In the genomic region with DNA sequence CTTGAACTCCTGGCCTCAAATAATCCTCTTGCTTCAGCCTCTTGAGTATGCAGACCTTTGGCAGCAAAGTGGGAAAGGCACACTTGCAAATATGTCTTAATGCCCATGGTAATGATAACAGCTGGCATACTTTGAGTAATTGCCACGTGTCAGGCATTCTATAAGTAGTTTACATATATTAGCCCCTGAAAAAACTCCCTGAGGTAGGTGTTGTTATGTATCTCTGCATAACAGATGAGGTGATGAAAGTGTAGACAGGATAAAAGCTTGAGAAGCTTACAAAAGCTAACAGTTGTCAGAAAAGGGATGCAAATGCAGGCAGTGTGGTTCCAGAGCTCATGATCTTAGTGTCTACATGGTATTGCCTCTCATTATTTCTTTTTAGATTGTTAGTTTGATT, we compare ENCODE assay signal across 30 cellular contexts.
"Had no signal": no experiment of that assay in that cellular context is flagged by ENCODE, and none has a peak within 500 bp of the region (broad histone marks: within the 10 kb centered on the region; RNA-seq: fewer than 3 reads in every experiment).

No MANE protein-coding gene starts in this region.

- H3K27me3 Mint-ChIP-seq: stimulated activated memory B cell treated with anti-CD40 and anti-IgM and Interleukin-4, amounts not matched to agents 10 μg/mL and 1 μg/mL and 100 μg/mL, for 72 hours had no signal

- ATAC-seq: heart right ventricle; left colon; left ventricle myocardium superior; lower lobe of right lung; naive thymus-derived CD8-positive, alpha-beta T cell; psoas muscle; right cardiac atrium; stimulated activated memory B cell treated with anti-CD40 and anti-IgM and Interleukin-4, amounts not matched to agents 10 μg/mL and 1 μg/mL and 100 μg/mL, for 72 hours; stimulated activated naive CD8-positive, alpha-beta T cell treated with anti-CD3 and anti-CD28 coated beads, Interleukin-15, Interleukin-2, amounts not matched to agents 100 U/mL and 50 U/mL, for 24 hours had no signal

- H3K4me1 Mint-ChIP-seq: immature natural killer cell; naive thymus-derived CD8-positive, alpha-beta T cell had no signal

- H3K4me1 ChIP-seq: esophagus squamous epithelium, heart right ventricle, lower lobe of right lung, psoas muscle, sigmoid colon, testis, tibial artery had no signal

- H3K27me3 ChIP-seq: esophagus squamous epithelium, heart right ventricle, ovary, sigmoid colon, testis, tibial artery had no signal

- H3K27ac ChIP-seq: esophagus squamous epithelium, heart right ventricle, lower lobe of right lung, ovary, psoas muscle, sigmoid colon, testis, tibial artery had no signal

- H3K36me3 Mint-ChIP-seq: immature natural killer cell; naive thymus-derived CD8-positive, alpha-beta T cell; stimulated activated memory B cell treated with anti-CD40 and anti-IgM and Interleukin-4, amounts not matched to agents 10 μg/mL and 1 μg/mL and 100 μg/mL, for 72 hours; type B pancreatic cell had no signal

- H3K4me3 ChIP-seq: esophagus squamous epithelium, heart right ventricle, lower lobe of right lung, ovary, psoas muscle, sigmoid colon, testis, tibial artery had no signal

- H3K9me3 ChIP-seq: esophagus squamous epithelium, lower lobe of right lung, ovary, psoas muscle, testis, tibial artery had no signal

- H3K27ac Mint-ChIP-seq: immature natural killer cell; naive thymus-derived CD8-positive, alpha-beta T cell; nephron progenitor cell; stimulated activated memory B cell treated with anti-CD40 and anti-IgM and Interleukin-4, amounts not matched to agents 10 μg/mL and 1 μg/mL and 100 μg/mL, for 72 hours; type B pancreatic cell had no signal

- DNase-seq: dermis blood vessel endothelial cell; effector memory CD4-positive, alpha-beta T cell; esophagus squamous epithelium; foreskin melanocyte; glutamatergic neuron; heart right ventricle; hippocampal formation; immature natural killer cell; islet precursor cell; kidney glomerular epithelial cell; left colon; left ventricle myocardium superior; lower lobe of right lung; naive thymus-derived CD8-positive, alpha-beta T cell; nephron progenitor cell; occipital lobe; ovary; posterior cingulate gyrus; psoas muscle; right cardiac atrium; sigmoid colon; stimulated activated CD4-positive, alpha-beta T cell treated with anti-CD3 and anti-CD28 coated beads, Interleukin-2, amount 100 ng/mL, for 24 hours; stimulated activated CD4-positive, alpha-beta T cell treated with anti-CD3 and anti-CD28 coated beads, Interleukin-4, amount 100 ng/mL, for 24 hours; stimulated activated naive CD8-positive, alpha-beta T cell treated with anti-CD3 and anti-CD28 coated beads, Interleukin-15, Interleukin-2, amounts not matched to agents 100 U/mL and 50 U/mL, for 24 hours; substantia nigra; testis; tibial artery had no signal

- H3K36me3 ChIP-seq: esophagus squamous epithelium, heart right ventricle, lower lobe of right lung, ovary, sigmoid colon, tibial artery had no signal

- H3K4me3 Mint-ChIP-seq: immature natural killer cell; naive thymus-derived CD8-positive, alpha-beta T cell; nephron progenitor cell; stimulated activated memory B cell treated with anti-CD40 and anti-IgM and Interleukin-4, amounts not matched to agents 10 μg/mL and 1 μg/mL and 100 μg/mL, for 72 hours; type B pancreatic cell had no signal

- FAIRE-seq: endothelial cell of umbilical vein had no signal
